ENCODE assay signal across 3 cellular contexts in genomic region chrX:45036161-45036560, GRCh38.
TF ChIP-seq lines count a peak whose summit lies in the region.

No MANE protein-coding gene starts in this region.

TF ChIP-seq in HepG2, 621 proteins besides CTCF, POLR2A, EP300 and RAD21 (continued from another document):
- TF ChIP-seq GFI1 (CRISPR knock-in tag; IDR thresholded peaks at IDR 0.05; ENCODE audit: borderline replicate concordance) (no peak), MAFF (IDR thresholded peaks at IDR 0.05; ENCODE audit: low read depth, low read length) (peak; percentile 86), HNF4G (IDR thresholded peaks at IDR 0.05; ENCODE audit: borderline replicate concordance, low read depth, low read length) (no peak), HNF4G (CRISPR knock-in tag; IDR thresholded peaks at IDR 0.05; ENCODE audit: borderline replicate concordance, low read depth) (no peak), ATF3 (CRISPR knock-in tag; IDR thresholded peaks at IDR 0.05) (no peak), MAFK (conservative IDR thresholded peaks at IDR 0.05 in 1 of 2, IDR thresholded peaks at IDR 0.05 in 1 of 2; ENCODE audit: low read length in 2 of 2) (peak; percentile 80 to 91), ATRX (CRISPR knock-in tag; IDR thresholded peaks at IDR 0.05; ENCODE audit: borderline replicate concordance) (no peak), LBX2 (CRISPR knock-in tag; IDR thresholded peaks at IDR 0.05; ENCODE audit: borderline replicate concordance) (no peak), DMAP1 (CRISPR knock-in tag; IDR thresholded peaks at IDR 0.05) (no peak), E2F1 (CRISPR knock-in tag; IDR thresholded peaks at IDR 0.05) (no peak)

TF ChIP-seq in HEK293, 187 proteins besides CTCF, POLR2A, EP300 and RAD21 (continued from another document):
- TF ChIP-seq ATF2 (tag by site-specific recombination; IDR thresholded peaks at IDR 0.05; ENCODE audit: low read depth), result peak; percentile 51; the same call in 1 of the 2 replicates
- no peak for TF ChIP-seq ZNF175 (tag by site-specific recombination; IDR thresholded peaks at IDR 0.05)
- no peak for TF ChIP-seq ZNF133 (tag by site-specific recombination; IDR thresholded peaks at IDR 0.05)

TF ChIP-seq in K562, 482 proteins besides CTCF, POLR2A, EP300 and RAD21 (continued from another document):
- no peak for TF ChIP-seq PHF20 (IDR thresholded peaks at IDR 0.05; ENCODE audit: partially characterized antibody)
- peak; percentile 82 for TF ChIP-seq C11orf30 (IDR thresholded peaks at IDR 0.05; ENCODE audit: low read depth)
- no peak for TF ChIP-seq BRF1 (IDR thresholded peaks at IDR 0.05; ENCODE audit: borderline replicate concordance, extremely low read depth, insufficient read length)
- peak; percentile 75 for TF ChIP-seq MAFF (IDR thresholded peaks at IDR 0.05; ENCODE audit: low read length)
- TF ChIP-seq HEY1 (CRISPR knock-in tag; IDR thresholded peaks at IDR 0.05; ENCODE audit: borderline replicate concordance), result no peak
- peak; percentile 88 for TF ChIP-seq ZNF316 (IDR thresholded peaks at IDR 0.05)
- TF ChIP-seq PCBP1 (IDR thresholded peaks at IDR 0.05; ENCODE audit: low read depth, low read length, poor library complexity, severe bottlenecking), result no peak
- no peak for TF ChIP-seq RHOXF2B (CRISPR knock-in tag; conservative IDR thresholded peaks at IDR 0.05)
TF ChIP-seq in K562: peak in this region for 5.
